ENCODE assay signal across 7 cellular contexts in the genomic region with DNA sequence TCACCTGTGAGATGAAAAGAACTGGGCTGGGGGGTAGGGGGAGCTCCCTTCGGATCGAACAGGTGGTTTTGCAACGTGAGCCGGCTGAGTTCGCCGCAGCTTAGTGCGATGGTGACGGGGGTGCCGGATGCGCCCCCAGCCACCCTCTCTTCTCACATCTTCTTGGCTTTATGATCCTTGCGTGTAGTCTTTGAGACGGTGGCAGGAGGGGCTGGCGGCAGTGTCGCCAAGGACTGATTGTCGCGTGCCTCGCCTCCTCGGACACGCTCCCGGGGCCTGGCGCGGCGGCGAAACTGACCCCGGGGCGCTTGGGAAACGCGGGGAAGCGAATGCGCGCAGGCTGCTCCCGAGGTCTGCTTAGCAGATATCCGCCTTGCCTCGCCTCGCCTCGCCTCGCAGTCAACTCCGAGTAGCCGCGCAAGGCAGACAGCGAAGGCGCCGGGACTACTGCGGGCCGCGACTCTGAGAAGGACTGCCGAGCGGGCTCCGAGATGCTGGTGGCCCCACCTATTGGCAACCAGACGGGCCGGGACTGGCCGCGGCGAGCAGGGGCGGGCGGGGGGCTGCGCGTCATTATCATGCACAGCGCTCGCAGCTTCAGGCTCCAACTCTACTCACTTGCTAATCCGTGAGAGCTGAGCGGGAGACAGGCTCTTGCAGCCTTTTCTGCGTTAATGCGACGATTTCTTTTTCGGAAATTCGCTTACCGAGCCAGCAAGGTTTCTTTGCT. TPM values are rescaled to one million over a fixed set of nuclear protein-coding genes. Genes with fewer than 3 reads are reported as not detected.
DNase-seq lines count a peak whose midpoint lies in the region; ATAC-seq and TF ChIP-seq lines count a peak whose summit lies in the region.

No MANE protein-coding gene starts in this region.

- no peak overlapping the region for H4K91ac ChIP-seq in H9 (ENCODE audit: insufficient read length, low read depth, low read length)

- no peak overlapping the region for H2BK5ac ChIP-seq in H9 (ENCODE audit: insufficient read length, low read length)

- no peak overlapping the region for H2BK12ac ChIP-seq in H9 (ENCODE audit: insufficient read length, low read depth, low read length)

- peak overlapping the region; percentile 55 for H3K9ac ChIP-seq in H9 (ENCODE audit: extremely low read depth, insufficient read length, low read length)

- peak; percentile 96 for DNase-seq in H9
- peak; percentile 89 for DNase-seq in NCI-H748 (lab: John Stamatoyannopoulos, UW; ENCODE audit: unreplicated experiment)
- peak; percentile 52 for DNase-seq in lower lobe of right lung
- DNase-seq in thyroid gland, result peak; percentile 58 to 61

- no peak overlapping the region for H2AFZ ChIP-seq in H9 (ENCODE audit: low read length)

- H3K27me3 ChIP-seq in H9 (ENCODE audit: insufficient read depth, low read length) (no peaks in the 10 kb centered on the region), ectodermal cell (ENCODE audit: control insufficient read depth, insufficient read depth, low read length, poor library complexity, severe bottlenecking) (peaks cover 24% of the 10 kb centered on the region), lower lobe of right lung (ENCODE audit: low read depth) (peaks cover 47% of the 10 kb centered on the region), thyroid gland (peaks cover 10% of the 10 kb centered on the region)

- H3K14ac ChIP-seq in H9 (ENCODE audit: insufficient read depth, low read length), result no peak overlapping the region

- H3K23me2 ChIP-seq in H9 (ENCODE audit: insufficient read length, low read depth, low read length, poor library complexity, severe bottlenecking), result peaks cover 24% of the 10 kb centered on the region

- no peak overlapping the region for H3K56ac ChIP-seq in H9 (ENCODE audit: insufficient read length, low read depth, low read length)

- H2BK20ac ChIP-seq in H9 (ENCODE audit: low read depth, low read length, poor library complexity, severe bottlenecking), result no peak overlapping the region

- H3K79me1 ChIP-seq in H9 (ENCODE audit: insufficient read depth, low read depth, low read length, poor library complexity, severe bottlenecking), result no peaks in the 10 kb centered on the region

- no peaks in the 10 kb centered on the region for H3K36me3 Mint-ChIP-seq in H9 (ENCODE audit: insufficient read depth in 1 of 3, low read depth in 3 of 3)

- H3K9me3 Mint-ChIP-seq in H9, result no peaks in the 10 kb centered on the region

- H3K4ac ChIP-seq in H9 (ENCODE audit: low read depth, low read length), result no peak overlapping the region

- H3K4me3 ChIP-seq in ectodermal cell (ENCODE audit: insufficient read depth, low read depth, low read length), result peak overlapping the region; percentile 41
- H3K4me3 ChIP-seq in lower lobe of right lung, result peak overlapping the region; percentile 40
- H3K4me3 ChIP-seq in thyroid gland (replicated peaks in 1 of 3), result peak overlapping the region in 1 of 3 donors; percentile 17

- H2AK5ac ChIP-seq in H9 (ENCODE audit: insufficient read length, low read length), result no peak overlapping the region

- WGBS in H9 (ENCODE audit: extremely low coverage, insufficient read length, low lambda C conversion rate), result no CpG with 5 or more reads among the region's 68 CpGs
- 0% methylated on average over 68 of the region's 68 CpGs for WGBS in ectodermal cell, 2 experiments
- WGBS in thyroid gland, 2 donors, result 1 to 2% methylated on average over 19 to 30 of the region's 68 CpGs

- H3K36me3 ChIP-seq in ectodermal cell (ENCODE audit: control insufficient read depth, insufficient read depth, low read length), result no peaks in the 10 kb centered on the region
- no peaks in the 10 kb centered on the region for H3K36me3 ChIP-seq in lower lobe of right lung
- H3K36me3 ChIP-seq in thyroid gland, result no peaks in the 10 kb centered on the region

- H3T11ph ChIP-seq in H9 (ENCODE audit: low read length), result no peak overlapping the region

- no peak overlapping the region for H3K27ac ChIP-seq in H9 (ENCODE audit: insufficient read length, low read depth, low read length)
- H3K27ac ChIP-seq in ectodermal cell (ENCODE audit: insufficient read depth, low read depth, low read length, poor library complexity, severe bottlenecking), result peak overlapping the region; percentile 77
- no peak overlapping the region for H3K27ac ChIP-seq in lower lobe of right lung
- no peak overlapping the region for H3K27ac ChIP-seq in thyroid gland

- ATAC-seq in lower lobe of right lung (peak; percentile 80), GM18858 (IDR thresholded peaks at IDR 0.05; ENCODE audit: unreplicated experiment) (no peak), GM19452 (IDR thresholded peaks at IDR 0.05; ENCODE audit: unreplicated experiment) (no peak)

- H2BK120ac ChIP-seq in H9 (ENCODE audit: low read depth, low read length, poor library complexity, severe bottlenecking), result no peak overlapping the region

- H3K18ac ChIP-seq in H9 (ENCODE audit: insufficient read length, low read depth, low read length), result no peak overlapping the region

- no peaks in the 10 kb centered on the region for H4K20me1 ChIP-seq in H9 (ENCODE audit: control insufficient read depth, insufficient read depth, insufficient read length)

- H3K79me2 ChIP-seq in H9 (ENCODE audit: insufficient read depth, low read length), result no peaks in the 10 kb centered on the region; the same call in 1 of the 2 replicates

- TF ChIP-seq CTCF in H9 (conservative IDR thresholded peaks at IDR 0.05) (no peak; the same call in 2 of the 3 replicates), lower lobe of right lung (IDR thresholded peaks at IDR 0.05) (no peak), thyroid gland (IDR thresholded peaks at IDR 0.05) (no peak)

- peak overlapping the region; percentile 97 to 98 (median 98) for H3K27ac Mint-ChIP-seq in H9

- peak overlapping the region; percentile 95 for H3K4me2 ChIP-seq in H9 (ENCODE audit: insufficient read depth, insufficient read length, low read length)

- H4K5ac ChIP-seq in H9 (ENCODE audit: insufficient read length, low read depth, low read length), result no peak overlapping the region

- intact Hi-C loops in lower lobe of right lung (cut with DNase I), result no loop called here
- intact Hi-C loops in thyroid gland (cut with DNase I), result no loop called here

- no peaks in the 10 kb centered on the region for H3K9me3 ChIP-seq in H9 (ENCODE audit: control insufficient read depth, low read depth, low read length)
- no peaks in the 10 kb centered on the region for H3K9me3 ChIP-seq in ectodermal cell (ENCODE audit: control insufficient read depth, low read length)
- no peaks in the 10 kb centered on the region for H3K9me3 ChIP-seq in lower lobe of right lung
- no peaks in the 10 kb centered on the region for H3K9me3 ChIP-seq in thyroid gland

- H3K27me3 Mint-ChIP-seq in H9 (ENCODE audit: low read depth), result no peaks in the 10 kb centered on the region

- H3K4me1 ChIP-seq in H9 (ENCODE audit: insufficient read depth, low read length), result peaks cover 4% of the 10 kb centered on the region; the same call in 1 of the 2 replicates
- peaks cover 4% of the 10 kb centered on the region for H3K4me1 ChIP-seq in ectodermal cell (ENCODE audit: control insufficient read depth, insufficient read depth, low read length)
- peaks cover 17% of the 10 kb centered on the region for H3K4me1 ChIP-seq in lower lobe of right lung
- peaks cover 17 to 25% of the 10 kb centered on the region in 2 donors for H3K4me1 ChIP-seq in thyroid gland

- no peak overlapping the region for H4K8ac ChIP-seq in H9 (replicated peaks; ENCODE audit: insufficient read length, low read depth, low read length)

- peak overlapping the region; percentile 83 to 99 for H3K4me3 Mint-ChIP-seq in H9

- no peak overlapping the region for H3K23ac ChIP-seq in H9 (ENCODE audit: insufficient read length, low read depth, low read length)

- H2BK15ac ChIP-seq in H9 (ENCODE audit: low read depth, low read length), result no peak overlapping the region

- H3K4me1 Mint-ChIP-seq in H9, result peaks cover 40 to 44% of the 10 kb centered on the region in 2 experiments

- TF ChIP-seq POLR2A in thyroid gland (IDR thresholded peaks at IDR 0.05), result no peak

RNA-seq across cellular contexts. Expression of a gene that starts 1.5 kb away (rescaled TPM):
- total RNA-seq in H9 (2021) (19.4 and 21.8 TPM in 2 replicates), lower lobe of right lung (not detected), thyroid gland (under 1 TPM in 1 of 4 donors, not detected in 3; 0.33 TPM)
- 1.00 TPM for polyA plus RNA-seq in ectodermal cell (2013, experiment 1 of 4)
- polyA plus RNA-seq in ectodermal cell (2013, experiment 2 of 4), result 1.00 TPM
- 1.1 TPM for polyA plus RNA-seq in ectodermal cell (2013, experiment 3 of 4)
- 2.1 TPM for polyA plus RNA-seq in ectodermal cell (2013, experiment 4 of 4)

Comparison
In these comparisons a context has a peak if more than half of its experiments do, and no peak if none do; other contexts are left out.
1. ATAC-seq: peak in lower lobe of right lung (2 of 2); none in GM18858 (single experiment) and GM19452 (single experiment).
2. RNA of a gene that starts 1.5 kb away (total RNA-seq): 19.4 to 21.8 TPM in H9; 0.33 TPM in thyroid gland and not detected in lower lobe of right lung (single experiment); every median in the first group is over 10 times any median in the second.
3. Peak in every context shown above with its lines, with median percentiles within 50 percentile points of each other: DNase-seq.